8 cellular contexts compared by ENCODE assay signal in genomic region chr13:30615851-30616311, GRCh38. TPM values are rescaled to one million over a fixed set of nuclear protein-coding genes. Genes with fewer than 3 reads are reported as not detected.
DNase-seq lines count a peak whose midpoint lies in the region; ATAC-seq and TF ChIP-seq lines count a peak whose summit lies in the region.

No MANE protein-coding gene starts in this region.

- TF ChIP-seq CTCF in DND-41 (IDR thresholded peaks at IDR 0.05; ENCODE audit: borderline replicate concordance, extremely low read depth, low read length, poor library complexity, severe bottlenecking) (no peak), MM.1S (IDR thresholded peaks at IDR 0.05; ENCODE audit: low read length) (no peak), CD14-positive monocyte (IDR thresholded peaks at IDR 0.05) (no peak)

- H3K4me3 Mint-ChIP-seq in activated CD8-positive, alpha-beta T cell treated with anti-CD3 and anti-CD28 coated beads, Interleukin-2, amount 10 ng/mL, durations not matched to agents 7 days and 5 days, result no peak overlapping the region
- H3K4me3 Mint-ChIP-seq in CD14-positive monocyte, result no peak overlapping the region

- CTCF ChIA-PET in activated CD8-positive, alpha-beta T cell treated with anti-CD3 and anti-CD28 coated beads, Interleukin-2, amount 10 ng/mL, durations not matched to agents 7 days and 5 days (lab: Charles Lee), result interaction anchor here (0.7 to 2.4 kb wide), 12 partner anchors 8 to 1020 kb away, joined by 3 to 8 read pairs (median 4); partner anchors contain the start of gene HMGB1

- peaks cover 26% of the 10 kb centered on the region for H3K4me1 Mint-ChIP-seq in activated CD8-positive, alpha-beta T cell treated with anti-CD3 and anti-CD28 coated beads, Interleukin-2, amount 10 ng/mL, durations not matched to agents 7 days and 5 days (ENCODE audit: low read depth)
- peaks cover 6% of the 10 kb centered on the region for H3K4me1 Mint-ChIP-seq in CD14-positive monocyte

- H3K36me3 Mint-ChIP-seq in activated CD8-positive, alpha-beta T cell treated with anti-CD3 and anti-CD28 coated beads, Interleukin-2, amount 10 ng/mL, durations not matched to agents 7 days and 5 days (ENCODE audit: low read depth), result peaks cover 8% of the 10 kb centered on the region
- H3K36me3 Mint-ChIP-seq in CD14-positive monocyte, result peaks cover under 1 to 4% of the 10 kb centered on the region in 2 donors

- H3K27ac Mint-ChIP-seq in activated CD8-positive, alpha-beta T cell treated with anti-CD3 and anti-CD28 coated beads, Interleukin-2, amount 10 ng/mL, durations not matched to agents 7 days and 5 days, result no peak overlapping the region
- no peak overlapping the region for H3K27ac Mint-ChIP-seq in CD14-positive monocyte

- no peaks in the 10 kb centered on the region for H3K9me2 ChIP-seq in MM.1S (replicated peaks; ENCODE audit: insufficient read depth, low read length)

- H3K4me1 ChIP-seq in DND-41 (ENCODE audit: insufficient read depth, low read length) (peaks cover 41% of the 10 kb centered on the region), MM.1S (ENCODE audit: low read length) (no peaks in the 10 kb centered on the region)

- H3K9me3 Mint-ChIP-seq in activated CD8-positive, alpha-beta T cell treated with anti-CD3 and anti-CD28 coated beads, Interleukin-2, amount 10 ng/mL, durations not matched to agents 7 days and 5 days (ENCODE audit: insufficient read depth), result no peaks in the 10 kb centered on the region
- H3K9me3 Mint-ChIP-seq in CD14-positive monocyte, result no peaks in the 10 kb centered on the region

- H2AFZ ChIP-seq in DND-41 (ENCODE audit: low read depth, low read length) (peak overlapping the region; percentile 82; the same call in 1 of the 2 replicates), MM.1S (ENCODE audit: low read length) (no peak overlapping the region)

- H3K27ac ChIP-seq in DND-41 (ENCODE audit: low read length), result peak overlapping the region; percentile 99
- peak overlapping the region; percentile 98; the same call in 1 of the 2 replicates for H3K27ac ChIP-seq in MM.1S (ENCODE audit: low read length)
- H3K27ac ChIP-seq in caudate nucleus (ENCODE audit: low read depth, low read length), result peak overlapping the region; percentile 100

- no peak for DNase-seq in DND-41
- peak; percentile 38 for DNase-seq in MM.1S
- DNase-seq in caudate nucleus (lab: John Stamatoyannopoulos, UW), result peak in 1 of 61 donors; percentile 11
- peak; percentile 66 for DNase-seq in midbrain (lab: John Stamatoyannopoulos, UW)
- no peak for DNase-seq in stimulated activated CD4-positive, alpha-beta T cell treated with anti-CD3 and anti-CD28 coated beads, Interleukin-12 subunit alpha, Interleukin-12 subunit beta, amount 100 ng/mL, for 4 hours
- no peak for DNase-seq in activated CD8-positive, alpha-beta T cell treated with anti-CD3 and anti-CD28 coated beads, Interleukin-2, amount 10 ng/mL, durations not matched to agents 7 days and 5 days
- DNase-seq in epidermal melanocyte (ENCODE audit: insufficient read length, low spot score), result no peak
- DNase-seq in CD14-positive monocyte (ENCODE audit: low spot score), result no peak

- intact Hi-C loops in CD14-positive monocyte (cut with micrococcal nuclease), result loop anchor here (2.0 to 10.0 kb wide), 7 partner anchors 39 to 771 kb away; partner anchors contain the start of genes HMGB1 (in 2 of the 2) and ALOX5AP (in 1 of the 2)

- H3K9ac ChIP-seq in DND-41 (ENCODE audit: low read depth, low read length) (peak overlapping the region; percentile 80), MM.1S (ENCODE audit: low read length) (peak overlapping the region; percentile 94)

- H3K9me3 ChIP-seq in DND-41 (ENCODE audit: insufficient read depth, low read length, severe bottlenecking), result no peaks in the 10 kb centered on the region
- no peaks in the 10 kb centered on the region for H3K9me3 ChIP-seq in MM.1S (replicated peaks; ENCODE audit: insufficient read depth, low read length)

- no peak for ATAC-seq in DND-41 (ENCODE audit: insufficient read depth, low read depth)
- ATAC-seq in activated CD8-positive, alpha-beta T cell treated with anti-CD3 and anti-CD28 coated beads, Interleukin-2, amount 10 ng/mL, durations not matched to agents 7 days and 5 days, result no peak

- no peaks in the 10 kb centered on the region for H3K27me3 Mint-ChIP-seq in activated CD8-positive, alpha-beta T cell treated with anti-CD3 and anti-CD28 coated beads, Interleukin-2, amount 10 ng/mL, durations not matched to agents 7 days and 5 days (ENCODE audit: low read depth)
- H3K27me3 Mint-ChIP-seq in CD14-positive monocyte (ENCODE audit: low read depth in 3 of 3), result peaks cover 0 to 2% (median 0%) of the 10 kb centered on the region in 3 donors

- H3K4me3 ChIP-seq in DND-41 (ENCODE audit: low read depth in 1 of 2, low read length in 2 of 2), result peak overlapping the region; percentile 65 to 97
- peak overlapping the region; percentile 68 for H3K4me3 ChIP-seq in MM.1S (ENCODE audit: low read length)

- H4K20me1 ChIP-seq in DND-41 (ENCODE audit: insufficient read depth, low read length) (peaks cover 3% of the 10 kb centered on the region; the same call in 1 of the 2 replicates), MM.1S (ENCODE audit: insufficient read depth, low read length) (no peaks in the 10 kb centered on the region)

- H3K27me3 ChIP-seq in DND-41 (ENCODE audit: insufficient read depth, low read length, poor library complexity) (no peaks in the 10 kb centered on the region), MM.1S (replicated peaks; ENCODE audit: insufficient read depth, low read length) (no peaks in the 10 kb centered on the region)

- H3K4me2 ChIP-seq in DND-41 (ENCODE audit: insufficient read depth, low read length) (peak overlapping the region; percentile 64), MM.1S (ENCODE audit: low read depth, low read length) (peak overlapping the region; percentile 58)

- peaks cover 7% of the 10 kb centered on the region; the same call in 1 of the 2 replicates for H3F3A ChIP-seq in MM.1S (ENCODE audit: insufficient read depth, low read length)

- H3K36me3 ChIP-seq in DND-41 (ENCODE audit: insufficient read depth, low read length) (peaks cover 3% of the 10 kb centered on the region), MM.1S (replicated peaks; ENCODE audit: insufficient read depth, low read length) (no peaks in the 10 kb centered on the region; the same call in 1 of the 2 replicates)

- POLR2A ChIA-PET in activated CD8-positive, alpha-beta T cell treated with anti-CD3 and anti-CD28 coated beads, Interleukin-2, amount 10 ng/mL, durations not matched to agents 7 days and 5 days (lab: Charles Lee), result interaction anchor here (0.6 to 4.0 kb wide), 11 partner anchors 11 to 680 kb away, joined by 3 to 57 read pairs (median 4); partner anchors contain the start of genes ALOX5AP and HMGB1

- H3K79me2 ChIP-seq in DND-41 (ENCODE audit: insufficient read depth, low read length) (peaks cover 88% of the 10 kb centered on the region), MM.1S (ENCODE audit: low read length) (peaks cover 50% of the 10 kb centered on the region)

RNA-seq across cellular contexts. Expression of gene USPL1, which starts 1.8 kb away (rescaled TPM):
- total RNA-seq in activated CD8-positive, alpha-beta T cell treated with anti-CD3 and anti-CD28 coated beads, Interleukin-2, amount 10 ng/mL, durations not matched to agents 7 days and 5 days, result 10 to 100 TPM; 14.8 to 16.7 TPM
- polyA plus RNA-seq in CD14-positive monocyte, result 1 to 10 TPM; 3.9 to 5.5 TPM

Comparison
In these comparisons a context has a peak if more than half of its experiments do, and no peak if none do; other contexts are left out.
1. DNase-seq: peak in MM.1S (single experiment) and midbrain (single experiment); none in DND-41 (single experiment), stimulated activated CD4-positive, alpha-beta T cell treated with anti-CD3 and anti-CD28 coated beads, Interleukin-12 subunit alpha, Interleukin-12 subunit beta, amount 100 ng/mL, for 4 hours (single experiment), activated CD8-positive, alpha-beta T cell treated with anti-CD3 and anti-CD28 coated beads, Interleukin-2, amount 10 ng/mL, durations not matched to agents 7 days and 5 days (single experiment), epidermal melanocyte (single experiment) and CD14-positive monocyte (single experiment).
2. Peak in every context shown above with its lines, with median percentiles within 50 percentile points of each other: H3K27ac ChIP-seq.